In genomic region chr7:157404002-157404401, GRCh38 we compare ENCODE assay signal across 26 cellular contexts.
"Had no signal": no experiment of that assay in that cellular context is flagged by ENCODE, and none has a peak within 500 bp of the region (broad histone marks: within the 10 kb centered on the region; RNA-seq: fewer than 3 reads in every experiment).

No MANE protein-coding gene starts in this region.

- H3K4me2 ChIP-seq: smooth muscle cell had no signal

- H3K27ac ChIP-seq: sigmoid colon, vagina, VCaP had no signal

- H3K27ac Mint-ChIP-seq: brain, memory B cell had no signal

- H3K9me3 Mint-ChIP-seq: activated naive CD4-positive, alpha-beta T cell treated with anti-CD3 and anti-CD28 coated beads, Interleukin-2, amount 50 U/mL, for 72 hours; activated T-cell treated with anti-CD3 and anti-CD28 coated beads, Interleukin-2, amount 50 U/mL, for 24 hours; activated T-helper 17 cell treated with anti-CD3 and anti-CD28 coated beads, Interleukin-2, amount 50 U/mL, for 72 hours; memory B cell had no signal

- DNase-seq: activated CD8-positive, alpha-beta memory T cell treated with anti-CD3 and anti-CD28 coated beads for 24 hours; activated CD8-positive, alpha-beta memory T cell treated with anti-CD3 and anti-CD28 coated beads, Interleukin-2, amount 50 U/mL, for 4 hours; activated T-cell treated with anti-CD3 and anti-CD28 coated beads, Interleukin-2, amount 50 U/mL, for 24 hours; caudate nucleus; dermis blood vessel endothelial cell; effector memory CD4-positive, alpha-beta T cell; foreskin melanocyte; glutamatergic neuron; islet precursor cell; left cardiac atrium; mucosa of descending colon; occipital lobe; stimulated activated CD4-positive, alpha-beta T cell treated with anti-CD3 and anti-CD28 coated beads, Interleukin-15, amount 100 ng/mL, for 24 hours; stimulated activated CD8-positive, alpha-beta memory T cell treated with anti-CD3 and anti-CD28 coated beads, Interleukin-4, amount 100 ng/mL, for 48 hours; stimulated activated naive CD4-positive, alpha-beta T cell; testis; trophoblast cell had no signal

- H3K4me3 Mint-ChIP-seq: activated T-cell treated with anti-CD3 and anti-CD28 coated beads, Interleukin-2, amount 50 U/mL, for 24 hours; brain; memory B cell had no signal

- ATAC-seq: esophagus mucosa, left cardiac atrium, mucosa of descending colon had no signal

- H3K27me3 Mint-ChIP-seq: activated T-cell treated with anti-CD3 and anti-CD28 coated beads, Interleukin-2, amount 50 U/mL, for 24 hours; activated T-helper 17 cell treated with anti-CD3 and anti-CD28 coated beads, Interleukin-2, amount 50 U/mL, for 72 hours; brain; memory B cell had no signal

- H3K27me3 ChIP-seq: sigmoid colon, testis, vagina had no signal

- H3K4me3 ChIP-seq: mucosa of descending colon, sigmoid colon, smooth muscle cell, testis, vagina had no signal

- H3K9me3 ChIP-seq: mucosa of descending colon, sigmoid colon, testis, vagina had no signal

- H3K36me3 Mint-ChIP-seq: activated naive CD4-positive, alpha-beta T cell treated with anti-CD3 and anti-CD28 coated beads, Interleukin-2, amount 50 U/mL, for 72 hours had no signal
